In genomic region chr1:22025368-22026154, GRCh38 we compare ENCODE assay signal across 1 cellular context.
TF ChIP-seq lines count a peak whose summit lies in the region.

No MANE protein-coding gene starts in this region.

TF ChIP-seq in HepG2, 621 proteins besides CTCF, POLR2A, EP300 and RAD21 (continues in another document):
- TF ChIP-seq ZNF251 (CRISPR knock-in tag; IDR thresholded peaks at IDR 0.05): no peak
- no peak for TF ChIP-seq ZNF720 (CRISPR knock-in tag; IDR thresholded peaks at IDR 0.05)
- TF ChIP-seq KMT2A (CRISPR knock-in tag; IDR thresholded peaks at IDR 0.05): no peak; the same call in 1 of the 2 replicates
- peak; percentile 79 for TF ChIP-seq DMAP1 (CRISPR knock-in tag; IDR thresholded peaks at IDR 0.05)
- peak; percentile 89; the same call in 1 of the 2 replicates for TF ChIP-seq NCOA1 (CRISPR knock-in tag; IDR thresholded peaks at IDR 0.05)
- TF ChIP-seq ZMYM3 (CRISPR knock-in tag; IDR thresholded peaks at IDR 0.05): peak; percentile 86
- no peak for TF ChIP-seq SNAPC2 (CRISPR knock-in tag; IDR thresholded peaks at IDR 0.05)
- no peak; the same call in 1 of the 2 replicates for TF ChIP-seq NKX3-1 (CRISPR knock-in tag; IDR thresholded peaks at IDR 0.05)
- 0 out of 2 replicates have a peak, but pooled peaks have one; percentile 43 for TF ChIP-seq ZNF556 (CRISPR knock-in tag; IDR thresholded peaks at IDR 0.05; ENCODE audit: borderline replicate concordance)
- TF ChIP-seq HNF4A (CRISPR knock-in tag; IDR thresholded peaks at IDR 0.05): peak; percentile 14
- TF ChIP-seq ISX (CRISPR knock-in tag; conservative IDR thresholded peaks at IDR 0.05): no peak
- no peak for TF ChIP-seq ZNF296 (CRISPR knock-in tag; conservative IDR thresholded peaks at IDR 0.05)
- no peak for TF ChIP-seq IRX3 (CRISPR knock-in tag; IDR thresholded peaks at IDR 0.05; ENCODE audit: borderline replicate concordance, low read depth)
- TF ChIP-seq MAZ (IDR thresholded peaks at IDR 0.05; ENCODE audit: borderline replicate concordance, low read depth, low read length): no peak
- TF ChIP-seq MAZ (CRISPR knock-in tag; IDR thresholded peaks at IDR 0.05; ENCODE audit: low read depth): no peak
- no peak for TF ChIP-seq ZNF775 (CRISPR knock-in tag; IDR thresholded peaks at IDR 0.05; ENCODE audit: borderline replicate concordance)
- 0 out of 2 replicates have a peak, but pooled peaks have one; percentile 23 for TF ChIP-seq BRD4 (CRISPR knock-in tag; IDR thresholded peaks at IDR 0.05)
- no peak for TF ChIP-seq SP1 (IDR thresholded peaks at IDR 0.05)
- TF ChIP-seq SP1 (CRISPR knock-in tag; IDR thresholded peaks at IDR 0.05): peak; percentile 76
- no peak for TF ChIP-seq MBD4 (IDR thresholded peaks at IDR 0.05; ENCODE audit: borderline replicate concordance, low read length)
- no peak for TF ChIP-seq ZFP41 (CRISPR knock-in tag; IDR thresholded peaks at IDR 0.05; ENCODE audit: borderline replicate concordance)
- TF ChIP-seq ZFP37 (CRISPR knock-in tag; IDR thresholded peaks at IDR 0.05; ENCODE audit: borderline replicate concordance): peak; percentile 22; the same call in 1 of the 2 replicates
- TF ChIP-seq PLRG1 (conservative IDR thresholded peaks at IDR 0.05): no peak
- TF ChIP-seq MTA1 (CRISPR knock-in tag; IDR thresholded peaks at IDR 0.05; ENCODE audit: borderline replicate concordance): no peak
- no peak for TF ChIP-seq BORCS8-MEF2B (CRISPR knock-in tag; IDR thresholded peaks at IDR 0.05)
- peak; percentile 94 for TF ChIP-seq TFDP2 (CRISPR knock-in tag; IDR thresholded peaks at IDR 0.05)
- no peak for TF ChIP-seq STAG1 (CRISPR knock-in tag; IDR thresholded peaks at IDR 0.05)
- TF ChIP-seq, protein P1, sequence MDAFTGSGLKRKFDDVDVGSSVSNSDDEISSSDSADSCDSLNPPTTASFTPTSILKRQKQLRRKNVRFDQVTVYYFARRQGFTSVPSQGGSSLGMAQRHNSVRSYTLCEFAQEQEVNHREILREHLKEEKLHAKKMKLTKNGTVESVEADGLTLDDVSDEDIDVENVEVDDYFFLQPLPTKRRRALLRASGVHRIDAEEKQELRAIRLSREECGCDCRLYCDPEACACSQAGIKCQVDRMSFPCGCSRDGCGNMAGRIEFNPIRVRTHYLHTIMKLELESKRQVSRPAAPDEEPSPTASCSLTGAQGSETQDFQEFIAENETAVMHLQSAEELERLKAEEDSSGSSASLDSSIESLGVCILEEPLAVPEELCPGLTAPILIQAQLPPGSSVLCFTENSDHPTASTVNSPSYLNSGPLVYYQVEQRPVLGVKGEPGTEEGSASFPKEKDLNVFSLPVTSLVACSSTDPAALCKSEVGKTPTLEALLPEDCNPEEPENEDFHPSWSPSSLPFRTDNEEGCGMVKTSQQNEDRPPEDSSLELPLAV (CRISPR knock-in tag; conservative IDR thresholded peaks at IDR 0.05; ENCODE audit: low read depth): no peak
- TF ChIP-seq IKZF1 (IDR thresholded peaks at IDR 0.05): no peak
- TF ChIP-seq STAT5B (CRISPR knock-in tag; IDR thresholded peaks at IDR 0.05): 0 out of 2 replicates have a peak, but pooled peaks have one; percentile 21
- no peak for TF ChIP-seq FOXK2 (IDR thresholded peaks at IDR 0.05)
- no peak for TF ChIP-seq PRMT3 (CRISPR knock-in tag; IDR thresholded peaks at IDR 0.05; ENCODE audit: borderline replicate concordance, low read depth)
- TF ChIP-seq ZBTB46 (CRISPR knock-in tag; IDR thresholded peaks at IDR 0.05; ENCODE audit: borderline replicate concordance): no peak
- no peak; the same call in 1 of the 2 replicates for TF ChIP-seq GATAD2A (CRISPR knock-in tag; IDR thresholded peaks at IDR 0.05)
- TF ChIP-seq U2AF2 (IDR thresholded peaks at IDR 0.05; ENCODE audit: low read depth, low read length): no peak
- peak; percentile 52 for TF ChIP-seq POGZ (CRISPR knock-in tag; IDR thresholded peaks at IDR 0.05)
- peak; percentile 47; the same call in 1 of the 2 replicates for TF ChIP-seq ZBTB25 (CRISPR knock-in tag; IDR thresholded peaks at IDR 0.05)
- TF ChIP-seq, protein P2, sequence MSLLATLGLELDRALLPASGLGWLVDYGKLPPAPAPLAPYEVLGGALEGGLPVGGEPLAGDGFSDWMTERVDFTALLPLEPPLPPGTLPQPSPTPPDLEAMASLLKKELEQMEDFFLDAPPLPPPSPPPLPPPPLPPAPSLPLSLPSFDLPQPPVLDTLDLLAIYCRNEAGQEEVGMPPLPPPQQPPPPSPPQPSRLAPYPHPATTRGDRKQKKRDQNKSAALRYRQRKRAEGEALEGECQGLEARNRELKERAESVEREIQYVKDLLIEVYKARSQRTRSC (CRISPR knock-in tag; IDR thresholded peaks at IDR 0.05; ENCODE audit: low read depth): no peak
- no peak for TF ChIP-seq ZNF549 (CRISPR knock-in tag; IDR thresholded peaks at IDR 0.05)
- no peak for TF ChIP-seq ZNF841 (CRISPR knock-in tag; IDR thresholded peaks at IDR 0.05; ENCODE audit: borderline replicate concordance)
- TF ChIP-seq MXD4 (CRISPR knock-in tag; IDR thresholded peaks at IDR 0.05): peak; percentile 72
- no peak for TF ChIP-seq ZNF230 (CRISPR knock-in tag; IDR thresholded peaks at IDR 0.05)
- TF ChIP-seq TP53 (CRISPR knock-in tag; conservative IDR thresholded peaks at IDR 0.05): 0 out of 2 replicates have a peak, but pooled peaks have one; percentile 53
- TF ChIP-seq ZNF839 (CRISPR knock-in tag; IDR thresholded peaks at IDR 0.05; ENCODE audit: borderline replicate concordance): 0 out of 2 replicates have a peak, but pooled peaks have one; percentile 79
- peak; percentile 80; the same call in 1 of the 2 replicates for TF ChIP-seq AHR (CRISPR knock-in tag; IDR thresholded peaks at IDR 0.05)
- TF ChIP-seq GLI4 (CRISPR knock-in tag; IDR thresholded peaks at IDR 0.05; ENCODE audit: borderline replicate concordance): no peak
- TF ChIP-seq, protein P3, sequence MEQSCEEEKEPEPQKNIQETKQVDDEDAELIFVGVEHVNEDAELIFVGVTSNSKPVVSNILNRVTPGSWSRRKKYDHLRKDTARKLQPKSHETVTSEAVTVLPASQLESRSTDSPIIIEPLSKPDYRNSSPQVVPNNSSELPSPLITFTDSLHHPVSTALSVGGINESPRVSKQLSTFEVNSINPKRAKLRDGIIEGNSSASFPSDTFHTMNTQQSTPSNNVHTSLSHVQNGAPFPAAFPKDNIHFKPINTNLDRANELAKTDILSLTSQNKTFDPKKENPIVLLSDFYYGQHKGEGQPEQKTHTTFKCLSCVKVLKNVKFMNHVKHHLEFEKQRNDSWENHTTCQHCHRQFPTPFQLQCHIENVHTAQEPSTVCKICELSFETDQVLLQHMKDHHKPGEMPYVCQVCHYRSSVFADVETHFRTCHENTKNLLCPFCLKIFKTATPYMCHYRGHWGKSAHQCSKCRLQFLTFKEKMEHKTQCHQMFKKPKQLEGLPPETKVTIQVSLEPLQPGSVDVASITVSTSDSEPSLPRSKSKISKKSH (CRISPR knock-in tag; IDR thresholded peaks at IDR 0.05; ENCODE audit: borderline replicate concordance): peak; percentile 31; the same call in 1 of the 2 replicates
- TF ChIP-seq U2AF1 (optimal IDR thresholded peaks at IDR 0.05; ENCODE audit: low read depth, low read length): no peak
- TF ChIP-seq ZNF256 (CRISPR knock-in tag; conservative IDR thresholded peaks at IDR 0.05): no peak
- 0 out of 2 replicates have a peak, but pooled peaks have one; percentile 76 for TF ChIP-seq TIGD3 (CRISPR knock-in tag; IDR thresholded peaks at IDR 0.05; ENCODE audit: borderline replicate concordance)
- TF ChIP-seq ZNF160 (CRISPR knock-in tag; IDR thresholded peaks at IDR 0.05): no peak
- TF ChIP-seq NFIB (CRISPR knock-in tag; IDR thresholded peaks at IDR 0.05; ENCODE audit: borderline replicate concordance): no peak
- no peak for TF ChIP-seq ZZZ3 (CRISPR knock-in tag; IDR thresholded peaks at IDR 0.05; ENCODE audit: borderline replicate concordance)
- TF ChIP-seq NR2F6 (IDR thresholded peaks at IDR 0.05): no peak
- no peak for TF ChIP-seq NR2F6 (CRISPR knock-in tag; IDR thresholded peaks at IDR 0.05)
- TF ChIP-seq PHF21A (CRISPR knock-in tag; IDR thresholded peaks at IDR 0.05): no peak; the same call in 1 of the 2 replicates
- no peak for TF ChIP-seq ZFP36 (IDR thresholded peaks at IDR 0.05; ENCODE audit: borderline replicate concordance, low read depth, low read length, partially characterized antibody)
- TF ChIP-seq SMAD1 (CRISPR knock-in tag; IDR thresholded peaks at IDR 0.05; ENCODE audit: borderline replicate concordance, low read depth): 0 out of 2 replicates have a peak, but pooled peaks have one; percentile 60
- TF ChIP-seq TBX3 (IDR thresholded peaks at IDR 0.05; ENCODE audit: borderline replicate concordance): no peak
- TF ChIP-seq SNAPC5 (CRISPR knock-in tag; IDR thresholded peaks at IDR 0.05; ENCODE audit: borderline replicate concordance): no peak
- TF ChIP-seq, protein P4, sequence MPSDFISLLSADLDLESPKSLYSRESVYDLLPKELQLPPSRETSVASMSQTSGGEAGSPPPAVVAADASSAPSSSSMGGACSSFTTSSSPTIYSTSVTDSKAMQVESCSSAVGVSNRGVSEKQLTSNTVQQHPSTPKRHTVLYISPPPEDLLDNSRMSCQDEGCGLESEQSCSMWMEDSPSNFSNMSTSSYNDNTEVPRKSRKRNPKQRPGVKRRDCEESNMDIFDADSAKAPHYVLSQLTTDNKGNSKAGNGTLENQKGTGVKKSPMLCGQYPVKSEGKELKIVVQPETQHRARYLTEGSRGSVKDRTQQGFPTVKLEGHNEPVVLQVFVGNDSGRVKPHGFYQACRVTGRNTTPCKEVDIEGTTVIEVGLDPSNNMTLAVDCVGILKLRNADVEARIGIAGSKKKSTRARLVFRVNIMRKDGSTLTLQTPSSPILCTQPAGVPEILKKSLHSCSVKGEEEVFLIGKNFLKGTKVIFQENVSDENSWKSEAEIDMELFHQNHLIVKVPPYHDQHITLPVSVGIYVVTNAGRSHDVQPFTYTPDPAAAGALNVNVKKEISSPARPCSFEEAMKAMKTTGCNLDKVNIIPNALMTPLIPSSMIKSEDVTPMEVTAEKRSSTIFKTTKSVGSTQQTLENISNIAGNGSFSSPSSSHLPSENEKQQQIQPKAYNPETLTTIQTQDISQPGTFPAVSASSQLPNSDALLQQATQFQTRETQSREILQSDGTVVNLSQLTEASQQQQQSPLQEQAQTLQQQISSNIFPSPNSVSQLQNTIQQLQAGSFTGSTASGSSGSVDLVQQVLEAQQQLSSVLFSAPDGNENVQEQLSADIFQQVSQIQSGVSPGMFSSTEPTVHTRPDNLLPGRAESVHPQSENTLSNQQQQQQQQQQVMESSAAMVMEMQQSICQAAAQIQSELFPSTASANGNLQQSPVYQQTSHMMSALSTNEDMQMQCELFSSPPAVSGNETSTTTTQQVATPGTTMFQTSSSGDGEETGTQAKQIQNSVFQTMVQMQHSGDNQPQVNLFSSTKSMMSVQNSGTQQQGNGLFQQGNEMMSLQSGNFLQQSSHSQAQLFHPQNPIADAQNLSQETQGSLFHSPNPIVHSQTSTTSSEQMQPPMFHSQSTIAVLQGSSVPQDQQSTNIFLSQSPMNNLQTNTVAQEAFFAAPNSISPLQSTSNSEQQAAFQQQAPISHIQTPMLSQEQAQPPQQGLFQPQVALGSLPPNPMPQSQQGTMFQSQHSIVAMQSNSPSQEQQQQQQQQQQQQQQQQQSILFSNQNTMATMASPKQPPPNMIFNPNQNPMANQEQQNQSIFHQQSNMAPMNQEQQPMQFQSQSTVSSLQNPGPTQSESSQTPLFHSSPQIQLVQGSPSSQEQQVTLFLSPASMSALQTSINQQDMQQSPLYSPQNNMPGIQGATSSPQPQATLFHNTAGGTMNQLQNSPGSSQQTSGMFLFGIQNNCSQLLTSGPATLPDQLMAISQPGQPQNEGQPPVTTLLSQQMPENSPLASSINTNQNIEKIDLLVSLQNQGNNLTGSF (CRISPR knock-in tag; IDR thresholded peaks at IDR 0.05): no peak
- no peak for TF ChIP-seq RFX1 (IDR thresholded peaks at IDR 0.05)
- no peak for TF ChIP-seq EED (CRISPR knock-in tag; IDR thresholded peaks at IDR 0.05)
- no peak for TF ChIP-seq ZNF333 (CRISPR knock-in tag; IDR thresholded peaks at IDR 0.05; ENCODE audit: borderline replicate concordance)
- TF ChIP-seq FOXK1 (CRISPR knock-in tag; IDR thresholded peaks at IDR 0.05; ENCODE audit: borderline replicate concordance, low read depth): peak; percentile 79; the same call in 1 of the 2 replicates
